7 cellular contexts compared by ENCODE assay signal in genomic region chr7:102794567-102794966, GRCh38. TPM values are rescaled to one million over a fixed set of nuclear protein-coding genes. Genes with fewer than 3 reads are reported as not detected.
DNase-seq lines count a peak whose midpoint lies in the region; ATAC-seq, FAIRE-seq and TF ChIP-seq lines count a peak whose summit lies in the region.
"Not testable (repeated sequence)": the region's sequence is repeated elsewhere in the genome, so short reads cannot be mapped to it uniquely, and the experiment has no call there.

No MANE protein-coding gene starts in this region.

- in situ Hi-C loops in HepG2 (cut with HindIII; ENCODE audit: extremely low pct_ligation_motif_present, low pct_unique_long_range_greater_than_20kb): not testable (repeated sequence)

- H3K9me3 ChIP-seq in PC-3 (ENCODE audit: low read length); astrocyte (ENCODE audit: insufficient read depth, low read depth, low read length); HepG2 (ENCODE audit: low read length): not testable (repeated sequence)

- H3F3A ChIP-seq in PC-3 (ENCODE audit: low read length, unreplicated experiment): not testable (repeated sequence)

- not testable (repeated sequence) for TF ChIP-seq RAD21 in HepG2 (CRISPR knock-in tag; IDR thresholded peaks at IDR 0.05)

- not testable (repeated sequence) for H3K36me3 ChIP-seq in PC-3 (ENCODE audit: low read depth, low read length); astrocyte (ENCODE audit: insufficient read depth, low read length); HepG2 (replicated peaks in 1 of 2; ENCODE audit: control insufficient read depth in 1 of 2, insufficient read depth in 2 of 2, low read length in 2 of 2)

- not testable (repeated sequence) for TF ChIP-seq POLR2A in HepG2 (IDR thresholded peaks at IDR 0.05; ENCODE audit: insufficient read depth in 1 of 2, low read depth in 2 of 2, low read length in 2 of 2)

- H3K4me2 ChIP-seq in PC-3 (ENCODE audit: low read length); astrocyte (ENCODE audit: low read length); HepG2 (ENCODE audit: low read depth, low read length): not testable (repeated sequence)

- not testable (repeated sequence) for H3K9me2 ChIP-seq in PC-3 (replicated peaks; ENCODE audit: low read length)

- H3K9me3 Mint-ChIP-seq in astrocyte (ENCODE audit: unreplicated experiment): not testable (repeated sequence)

- H3K36me3 Mint-ChIP-seq in astrocyte (ENCODE audit: low read depth, unreplicated experiment): not testable (repeated sequence)

- H3K27me3 Mint-ChIP-seq in astrocyte (ENCODE audit: low read depth, unreplicated experiment): not testable (repeated sequence)

- not testable (repeated sequence) for H3K9ac ChIP-seq in PC-3 (ENCODE audit: low read length); astrocyte (ENCODE audit: low read length); HepG2 (ENCODE audit: insufficient read depth, low read depth, low read length)

- CTCF ChIA-PET in PC-3 (lab: Charles Lee); HepG2 (lab: Yijun Ruan, JAX; ENCODE audit: low intra/inter-chr PET ratio, low total read pairs): not testable (repeated sequence)

- TF ChIP-seq EP300 in HepG2 (IDR thresholded peaks at IDR 0.05; ENCODE audit: low read depth in 2 of 2, low read length in 2 of 2); HepG2 (CRISPR knock-in tag; IDR thresholded peaks at IDR 0.05; ENCODE audit: borderline replicate concordance): not testable (repeated sequence)

- ATAC-seq in PC-3, HepG2: not testable (repeated sequence)

- H4K20me1 ChIP-seq in PC-3 (ENCODE audit: low read length); astrocyte (ENCODE audit: insufficient read depth, low read length); HepG2 (ENCODE audit: insufficient read depth, low read length): not testable (repeated sequence)

- POLR2A ChIA-PET in PC-3 (lab: Charles Lee; ENCODE audit: unreplicated experiment); HepG2 (lab: Yijun Ruan, JAX): not testable (repeated sequence)

- intact Hi-C loops in PC-3 (cut with micrococcal nuclease): loop anchor here (5.0 kb wide), 1 partner anchor 123 kb away; no protein-coding TSS in a partner anchor
- intact Hi-C loops in HepG2 (cut with micrococcal nuclease; ENCODE audit: unreplicated experiment): not testable (repeated sequence)

- peaks cover 20% of the 10 kb centered on the region; the same call in 1 of the 2 replicates for H3K4me1 ChIP-seq in PC-3 (ENCODE audit: insufficient read depth, low read length)
- not testable (repeated sequence) for H3K4me1 ChIP-seq in astrocyte (ENCODE audit: insufficient read depth, low read length); HepG2 (ENCODE audit: insufficient read depth, low read length)

- H3K27ac ChIP-seq in PC-3 (ENCODE audit: low read length); astrocyte (ENCODE audit: low read depth, low read length); HepG2 (ENCODE audit: extremely low read length, insufficient read depth, low read length): not testable (repeated sequence)

- BruUV-seq in PC-3 (replicated peaks; lab: Mats Ljungman, UMichigan); HepG2 (replicated peaks; lab: Mats Ljungman, UMichigan): not testable (repeated sequence)

- H3K4me3 Mint-ChIP-seq in astrocyte (ENCODE audit: unreplicated experiment): not testable (repeated sequence)

- not testable (repeated sequence) for TF ChIP-seq CTCF in PC-3 (conservative IDR thresholded peaks at IDR 0.05; ENCODE audit: low read depth, low read length); astrocyte (IDR thresholded peaks at IDR 0.05; ENCODE audit: insufficient read depth, low read depth, low read length); fibroblast of pulmonary artery (IDR thresholded peaks at IDR 0.05; ENCODE audit: low read length, missing control alignments); HepG2 (CRISPR knock-in tag; IDR thresholded peaks at IDR 0.05)

- WGBS in HepG2 (ENCODE audit: low lambda C conversion rate): 95% methylated on average over 1 of the region's 1 CpG

- not testable (repeated sequence) for H3K4me3 ChIP-seq in PC-3 (ENCODE audit: low read length); astrocyte (ENCODE audit: insufficient read depth, low read depth, low read length); fibroblast of pulmonary artery (replicated peaks; ENCODE audit: low read depth, low read length); HepG2 (replicated peaks in 1 of 3; ENCODE audit: insufficient read depth in 1 of 3, low read depth in 2 of 3, low read length in 3 of 3)

- DNase-seq in DMS53 (lab: John Stamatoyannopoulos, UW) (peak; percentile 6), HCEC 1CT (peak; percentile 58), PC-3 (peak; percentile 12), dermis blood vessel endothelial cell (peak; percentile 60), fibroblast of pulmonary artery (ENCODE audit: low read depth) (peak; percentile 57)
- DNase-seq in astrocyte (ENCODE audit: low read depth); HepG2 (ENCODE audit: low spot score): not testable (repeated sequence)

- H3K4me1 Mint-ChIP-seq in astrocyte (ENCODE audit: low read depth, unreplicated experiment): not testable (repeated sequence)

- H3K27ac Mint-ChIP-seq in astrocyte (ENCODE audit: unreplicated experiment): not testable (repeated sequence)

- peak; percentile 60 for FAIRE-seq in astrocyte (lab: Jason Lieb, UNC)
- FAIRE-seq in HepG2 (lab: Jason Lieb, UNC): peak; percentile 75

- not testable (repeated sequence) for H3K27me3 ChIP-seq in PC-3 (ENCODE audit: low read length); astrocyte (ENCODE audit: insufficient read depth, low read length); HepG2 (ENCODE audit: control insufficient read depth in 1 of 2, insufficient read depth in 2 of 2, low read length in 2 of 2)

- H3K79me2 ChIP-seq in PC-3 (ENCODE audit: low read length); astrocyte (ENCODE audit: insufficient read depth, low read length); HepG2 (ENCODE audit: insufficient read depth, low read length): not testable (repeated sequence)

- H2AFZ ChIP-seq in PC-3 (ENCODE audit: low read length); astrocyte (ENCODE audit: low read depth, low read length); HepG2 (ENCODE audit: low read length): not testable (repeated sequence)

RNA-seq across cellular contexts. Expression of gene FAM185A, which starts 45.8 kb away (rescaled TPM):
- total RNA-seq in PC-3 (2014; rRNA removed) (10.0 and 12.8 TPM in 2 replicates), astrocyte (4.6 and 4.9 TPM in 2 replicates), dermis blood vessel endothelial cell (9.2 and 9.4 TPM in 2 replicates), HepG2 (2016; rRNA removed; fragmentation: Illumina TruSeq; extraction: Trizol) (11.6 and 12.9 TPM in 2 replicates)
- 5.0 and 6.2 TPM in 2 replicates for total RNA-seq in HepG2 (2016; cell fraction: cytosol; rRNA removed; fragmentation: Illumina TruSeq; extraction: Trizol; ENCODE audit: low read depth)
- 10.9 and 11.9 TPM in 2 replicates for total RNA-seq in HepG2 (2016; cell fraction: insoluble cytoplasmic fraction; rRNA removed; fragmentation: Illumina TruSeq; extraction: Trizol)
- 4.1 and 5.3 TPM in 2 replicates for total RNA-seq in HepG2 (2016; cell fraction: membrane; rRNA removed; fragmentation: Illumina TruSeq; extraction: Trizol)
- 18.2 and 19.6 TPM in 2 replicates for total RNA-seq in HepG2 (2016; cell fraction: nucleus; rRNA removed; fragmentation: Illumina TruSeq; extraction: Trizol)
- polyA plus RNA-seq in HepG2 (2011; rRNA removed): 5.0 and 5.4 TPM in 2 replicates
- 4.1 and 5.4 TPM in 2 replicates for polyA plus RNA-seq in HepG2 (2011; cell fraction: cytosol; rRNA removed)
- 15.7 and 15.8 TPM in 2 replicates for polyA plus RNA-seq in HepG2 (2011; cell fraction: nucleus; rRNA removed)
- 1.7 and 5.4 TPM in 2 replicates for polyA plus RNA-seq in HepG2 (2012)
- polyA plus RNA-seq in HepG2 (2016; cell fraction: cytosol; fragmentation: Illumina TruSeq; extraction: Trizol; ENCODE audit: low read depth): 1.1 and 1.3 TPM in 2 replicates
- 9.7 and 10.4 TPM in 2 replicates for polyA plus RNA-seq in HepG2 (2016; cell fraction: insoluble cytoplasmic fraction; fragmentation: Illumina TruSeq; extraction: Trizol; ENCODE audit: low read depth)
- polyA plus RNA-seq in HepG2 (2016; cell fraction: membrane; fragmentation: Illumina TruSeq; extraction: Trizol; ENCODE audit: low read depth): 2.2 and 2.6 TPM in 2 replicates
- polyA plus RNA-seq in HepG2 (2016; cell fraction: nucleus; fragmentation: Illumina TruSeq; extraction: Trizol; ENCODE audit: insufficient read depth, low read depth): 10.1 and 11.2 TPM in 2 replicates
- polyA minus RNA-seq in HepG2 (2011; rRNA and poly(A)+ RNA removed; ENCODE audit: low replicate concordance): 12.2 TPM in 2 replicates
- polyA minus RNA-seq in HepG2 (2011; cell fraction: cytosol; rRNA and poly(A)+ RNA removed): 5.0 and 6.1 TPM in 2 replicates
- 25.9 and 26.7 TPM in 2 replicates for polyA minus RNA-seq in HepG2 (2011; cell fraction: nucleus; rRNA and poly(A)+ RNA removed)
